16 cellular contexts compared by ENCODE assay signal in the genomic region with DNA sequence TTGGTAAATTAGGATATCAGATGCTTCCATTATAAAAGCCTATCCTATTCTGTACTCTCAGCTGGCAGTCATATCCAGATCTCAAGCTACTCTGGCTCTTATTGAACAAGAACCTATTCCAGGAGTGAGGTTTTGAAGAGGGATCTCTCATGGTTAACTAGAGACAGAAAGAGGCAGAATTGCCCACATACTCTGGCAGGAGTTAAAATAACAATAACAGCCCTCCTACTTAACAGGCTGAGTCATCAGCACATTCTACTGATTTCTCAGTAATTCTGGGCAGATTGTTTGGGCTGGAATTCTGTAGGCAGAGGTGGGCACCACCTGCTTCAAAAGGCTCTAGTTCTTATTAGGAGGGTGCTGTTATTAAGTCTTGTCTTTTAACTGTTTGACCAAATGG.
DNase-seq lines count a peak whose midpoint lies in the region; ATAC-seq, FAIRE-seq and TF ChIP-seq lines count a peak whose summit lies in the region.
"Had no signal": no experiment of that assay in that cellular context is flagged by ENCODE, and none has a peak within 500 bp of the region (broad histone marks: within the 10 kb centered on the region; RNA-seq: fewer than 3 reads in every experiment).

No MANE protein-coding gene starts in this region.

- H3K27ac Mint-ChIP-seq in MCF 10A (ENCODE audit: low read depth, unreplicated experiment): peak overlapping the region; percentile 36
- H3K27ac Mint-ChIP-seq in activated T-helper 1 cell treated with anti-CD3 and anti-CD28 coated beads, Interleukin-12 subunit alpha, Interleukin-12 subunit beta, Interleukin-2, Interleukin-4 antibody, amounts not matched to agents 30 ng/mL and 10 ng/mL and 1 ng/mL, durations not matched to agents 14 hours and 24 hours and 36 hours: no peak overlapping the region
- H3K27ac Mint-ChIP-seq: activated T-helper 17 cell treated with anti-CD3 and anti-CD28 coated beads, Interleukin-2, amount 50 U/mL, for 72 hours had no signal

- H3K9me3 ChIP-seq in breast epithelium: no peaks in the 10 kb centered on the region
- no peaks in the 10 kb centered on the region for H3K9me3 ChIP-seq in body of pancreas
- H3K9me3 ChIP-seq: A549, SJSA1 had no signal

- POLR2A ChIA-PET in MCF 10A (lab: Yijun Ruan, JAX): no interaction called here

- FAIRE-seq in urothelium cell line (lab: Jason Lieb, UNC): no peak
- FAIRE-seq: A549 had no signal

- no peaks in the 10 kb centered on the region for H3K9me3 Mint-ChIP-seq in MCF 10A (ENCODE audit: unreplicated experiment)
- no peaks in the 10 kb centered on the region for H3K9me3 Mint-ChIP-seq in activated T-helper 1 cell treated with anti-CD3 and anti-CD28 coated beads, Interleukin-12 subunit alpha, Interleukin-12 subunit beta, Interleukin-2, Interleukin-4 antibody, amounts not matched to agents 30 ng/mL and 10 ng/mL and 1 ng/mL, durations not matched to agents 14 hours and 24 hours and 36 hours
- H3K9me3 Mint-ChIP-seq: activated T-helper 17 cell treated with anti-CD3 and anti-CD28 coated beads, Interleukin-2, amount 50 U/mL, for 72 hours had no signal

- TF ChIP-seq CTCF in MCF 10A (IDR thresholded peaks at IDR 0.05; ENCODE audit: unreplicated experiment): no peak
- TF ChIP-seq CTCF in breast epithelium (IDR thresholded peaks at IDR 0.05): no peak
- TF ChIP-seq CTCF in body of pancreas (IDR thresholded peaks at IDR 0.05): no peak

- intact Hi-C loops in MCF 10A (cut with micrococcal nuclease) (no loop called here), breast epithelium (cut with DNase I; ENCODE audit: low total_unique reads) (no loop called here), body of pancreas (cut with DNase I) (no loop called here)
- intact Hi-C loops in activated T-helper 1 cell treated with anti-CD3 and anti-CD28 coated beads, Interleukin-12 subunit alpha, Interleukin-12 subunit beta, Interleukin-2, Interleukin-4 antibody, amounts not matched to agents 30 ng/mL and 10 ng/mL and 1 ng/mL, durations not matched to agents 14 hours and 24 hours and 36 hours (cut with micrococcal nuclease): no loop called here

- no peak for TF ChIP-seq POLR2A in breast epithelium (IDR thresholded peaks at IDR 0.05)
- no peak for TF ChIP-seq POLR2A in body of pancreas (IDR thresholded peaks at IDR 0.05)

- no TSS peak for BruUV-seq in MCF 10A (replicated peaks; lab: Mats Ljungman, UMichigan)

- CTCF ChIA-PET in MCF 10A (lab: Yijun Ruan, JAX): interaction anchor here (0.7 kb wide), 2 partner anchors 45 to 561 kb away, joined by 3 to 5 read pairs; no protein-coding TSS in a partner anchor

- no peak overlapping the region for H3K4me3 Mint-ChIP-seq in MCF 10A (ENCODE audit: unreplicated experiment)
- H3K4me3 Mint-ChIP-seq in activated T-helper 1 cell treated with anti-CD3 and anti-CD28 coated beads, Interleukin-12 subunit alpha, Interleukin-12 subunit beta, Interleukin-2, Interleukin-4 antibody, amounts not matched to agents 30 ng/mL and 10 ng/mL and 1 ng/mL, durations not matched to agents 14 hours and 24 hours and 36 hours: no peak overlapping the region
- H3K4me3 Mint-ChIP-seq: activated T-helper 17 cell treated with anti-CD3 and anti-CD28 coated beads, Interleukin-2, amount 50 U/mL, for 72 hours had no signal

- H3K36me3 ChIP-seq in breast epithelium (no peaks in the 10 kb centered on the region), body of pancreas (replicated peaks in 1 of 2; ENCODE audit: insufficient read depth in 1 of 2, low read depth in 2 of 2) (no peaks in the 10 kb centered on the region)
- H3K36me3 ChIP-seq: SJSA1 had no signal

- no peaks in the 10 kb centered on the region for H3K27me3 Mint-ChIP-seq in MCF 10A (ENCODE audit: insufficient read depth, unreplicated experiment)
- no peaks in the 10 kb centered on the region for H3K27me3 Mint-ChIP-seq in activated T-helper 1 cell treated with anti-CD3 and anti-CD28 coated beads, Interleukin-12 subunit alpha, Interleukin-12 subunit beta, Interleukin-2, Interleukin-4 antibody, amounts not matched to agents 30 ng/mL and 10 ng/mL and 1 ng/mL, durations not matched to agents 14 hours and 24 hours and 36 hours (ENCODE audit: insufficient read depth)

- H3K36me3 Mint-ChIP-seq in MCF 10A (ENCODE audit: insufficient read depth, unreplicated experiment): peaks cover 6% of the 10 kb centered on the region
- H3K36me3 Mint-ChIP-seq in activated T-helper 1 cell treated with anti-CD3 and anti-CD28 coated beads, Interleukin-12 subunit alpha, Interleukin-12 subunit beta, Interleukin-2, Interleukin-4 antibody, amounts not matched to agents 30 ng/mL and 10 ng/mL and 1 ng/mL, durations not matched to agents 14 hours and 24 hours and 36 hours (ENCODE audit: low read depth): no peaks in the 10 kb centered on the region

- H3K4me3 ChIP-seq in breast epithelium (no peak overlapping the region), body of pancreas (no peak overlapping the region)
- H3K4me3 ChIP-seq: A549, SJSA1 had no signal

- H3K27ac ChIP-seq in breast epithelium (no peak overlapping the region), angular gyrus (ENCODE audit: low read depth, low read length) (peak overlapping the region; percentile 8), body of pancreas (no peak overlapping the region)
- H3K27ac ChIP-seq: A549, SJSA1 had no signal

- H3K27me3 ChIP-seq in breast epithelium (no peaks in the 10 kb centered on the region), body of pancreas (no peaks in the 10 kb centered on the region)

- no peak for ATAC-seq in body of pancreas
- ATAC-seq: A549; activated T-helper 17 cell treated with anti-CD3 and anti-CD28 coated beads, Interleukin-2, amount 50 U/mL, for 72 hours had no signal

- no peaks in the 10 kb centered on the region for H3K4me1 ChIP-seq in breast epithelium
- peaks cover 3% of the 10 kb centered on the region for H3K4me1 ChIP-seq in body of pancreas
- H3K4me1 ChIP-seq: A549 had no signal

- DNase-seq in MCF 10A (ENCODE audit: unreplicated experiment): peak; percentile 66
- no peak for DNase-seq in breast epithelium (ENCODE audit: low spot score in 2 of 2)
- DNase-seq in glomerular visceral epithelial cell (ENCODE audit: extremely low spot score): peak; percentile 61
- peak; percentile 20 for DNase-seq in urothelium cell line (ENCODE audit: low spot score)
- DNase-seq in body of pancreas: no peak
- no peak for DNase-seq in activated T-helper 1 cell treated with anti-CD3 and anti-CD28 coated beads, Interleukin-12 subunit alpha, Interleukin-12 subunit beta, Interleukin-2, Interleukin-4 antibody, amounts not matched to agents 30 ng/mL and 10 ng/mL and 1 ng/mL, durations not matched to agents 14 hours and 24 hours and 36 hours (ENCODE audit: low spot score)
- no peak for DNase-seq in stimulated activated CD4-positive, alpha-beta T cell treated with anti-CD3 and anti-CD28 coated beads, Interleukin-12 subunit alpha, Interleukin-12 subunit beta, amount 100 ng/mL, for 4 hours
- DNase-seq: activated CD4-positive, CD25-positive, alpha-beta regulatory T cell; cortex of kidney; GF-D8; Kasumi-1; NCI-H510A treated with DMSO at 0.1 percent for 48 hours had no signal

- H3K4me1 Mint-ChIP-seq in MCF 10A (ENCODE audit: insufficient read depth, unreplicated experiment): peaks cover 14% of the 10 kb centered on the region
- no peaks in the 10 kb centered on the region for H3K4me1 Mint-ChIP-seq in activated T-helper 1 cell treated with anti-CD3 and anti-CD28 coated beads, Interleukin-12 subunit alpha, Interleukin-12 subunit beta, Interleukin-2, Interleukin-4 antibody, amounts not matched to agents 30 ng/mL and 10 ng/mL and 1 ng/mL, durations not matched to agents 14 hours and 24 hours and 36 hours (ENCODE audit: low read depth)
- H3K4me1 Mint-ChIP-seq: activated T-helper 17 cell treated with anti-CD3 and anti-CD28 coated beads, Interleukin-2, amount 50 U/mL, for 72 hours had no signal

Comparison
In these comparisons a context has a peak if more than half of its experiments do, and no peak if none do; other contexts are left out.
1. DNase-seq: peak in MCF 10A (single experiment), glomerular visceral epithelial cell (single experiment) and urothelium cell line (single experiment); none in breast epithelium (0 of 2), body of pancreas (0 of 4), activated T-helper 1 cell treated with anti-CD3 and anti-CD28 coated beads, Interleukin-12 subunit alpha, Interleukin-12 subunit beta, Interleukin-2, Interleukin-4 antibody, amounts not matched to agents 30 ng/mL and 10 ng/mL and 1 ng/mL, durations not matched to agents 14 hours and 24 hours and 36 hours (single experiment) and stimulated activated CD4-positive, alpha-beta T cell treated with anti-CD3 and anti-CD28 coated beads, Interleukin-12 subunit alpha, Interleukin-12 subunit beta, amount 100 ng/mL, for 4 hours (single experiment).